In genomic region chr16:69089091-69089912, GRCh38 we compare ENCODE assay signal across 10 cellular contexts. TPM values are rescaled to one million over a fixed set of nuclear protein-coding genes. Genes with fewer than 3 reads are reported as not detected.
DNase-seq lines count a peak whose midpoint lies in the region; FAIRE-seq and TF ChIP-seq lines count a peak whose summit lies in the region.
"Had no signal": no experiment of that assay in that cellular context is flagged by ENCODE, and none has a peak within 500 bp of the region (broad histone marks: within the 10 kb centered on the region; RNA-seq: fewer than 3 reads in every experiment).

No MANE protein-coding gene starts in this region.

- CTCF ChIA-PET in endothelial cell of umbilical vein (lab: Charles Lee), result interaction anchor here (0.9 to 1.8 kb wide), 9 partner anchors 11 to 242 kb away, joined by 3 to 7 read pairs (median 4); partner anchors contain the start of gene HAS3

- H3K79me2 ChIP-seq in OCI-LY3 (ENCODE audit: low read length) (no peaks in the 10 kb centered on the region), endothelial cell of umbilical vein (ENCODE audit: control insufficient read depth, insufficient read depth, low read length) (no peaks in the 10 kb centered on the region)

- TF ChIP-seq CTCF in OCI-LY3 (IDR thresholded peaks at IDR 0.05; ENCODE audit: low read depth, low read length) (no peak), endothelial cell of umbilical vein (IDR thresholded peaks at IDR 0.05; ENCODE audit: extremely low read depth in 1 of 2, insufficient read depth in 1 of 2, low read depth in 1 of 2, low read length in 2 of 2) (no peak)

- DNase-seq in activated effector memory CD4-positive, alpha-beta T cell treated with anti-CD3 and anti-CD28 coated beads, Interleukin-2, amount 50 U/mL, for 16 hours, result peak; percentile 70
- DNase-seq in activated effector memory CD4-positive, alpha-beta T cell treated with Interleukin-2 at 50 U/mL for 16 hours, result no peak
- DNase-seq in endothelial cell of umbilical vein (ENCODE audit: low read depth, low spot score) (peak; percentile 65), superior temporal gyrus (ENCODE audit: extremely low spot score) (peak; percentile 33), COLO668 (lab: John Stamatoyannopoulos, UW; ENCODE audit: unreplicated experiment) (no peak), posterior vena cava (ENCODE audit: low spot score) (no peak), SKM-1 (lab: John Stamatoyannopoulos, UW; ENCODE audit: unreplicated experiment) (no peak)
- DNase-seq: DND-41, midbrain had no signal

- H3K4me1 ChIP-seq in OCI-LY3 (ENCODE audit: low read length) (peaks cover 15% of the 10 kb centered on the region), endothelial cell of umbilical vein (ENCODE audit: control insufficient read depth, extremely low read depth, insufficient read depth, low read length) (peaks cover 5% of the 10 kb centered on the region)

- H3K36me3 ChIP-seq in OCI-LY3 (replicated peaks; ENCODE audit: low read depth, low read length) (peaks cover 11% of the 10 kb centered on the region), endothelial cell of umbilical vein (ENCODE audit: control insufficient read depth in 2 of 2, extremely low read depth in 1 of 2, insufficient read depth in 2 of 2, low read length in 2 of 2) (no peaks in the 10 kb centered on the region)

- H3K27ac ChIP-seq in OCI-LY3 (ENCODE audit: low read length) (no peak overlapping the region), endothelial cell of umbilical vein (ENCODE audit: insufficient read depth, low read depth, low read length) (no peak overlapping the region)

- H2AFZ ChIP-seq in OCI-LY3 (ENCODE audit: low read depth, low read length) (no peak overlapping the region), endothelial cell of umbilical vein (ENCODE audit: low read depth, low read length) (no peak overlapping the region)

- POLR2A ChIA-PET in endothelial cell of umbilical vein (lab: Charles Lee), result no interaction called here

- no peak for TF ChIP-seq POLR2A in endothelial cell of umbilical vein (IDR thresholded peaks at IDR 0.05; ENCODE audit: low read depth, low read length)

- H3K9me3 ChIP-seq in OCI-LY3 (ENCODE audit: insufficient read depth, low read length), result no peaks in the 10 kb centered on the region
- H3K9me3 ChIP-seq in endothelial cell of umbilical vein (replicated peaks; ENCODE audit: control insufficient read depth, insufficient read depth, low read length), result no peaks in the 10 kb centered on the region

- no peaks in the 10 kb centered on the region for H3K9me1 ChIP-seq in endothelial cell of umbilical vein (replicated peaks; ENCODE audit: control insufficient read depth, extremely low read depth, insufficient read depth, low read length)

- H4K20me1 ChIP-seq in OCI-LY3 (ENCODE audit: insufficient read depth, low read length) (no peaks in the 10 kb centered on the region), endothelial cell of umbilical vein (replicated peaks; ENCODE audit: control insufficient read depth, extremely low read depth, insufficient read depth, low read length) (no peaks in the 10 kb centered on the region)

- H3K4me2 ChIP-seq in OCI-LY3 (ENCODE audit: low read length), result peak overlapping the region; percentile 24; the same call in 1 of the 2 replicates
- H3K4me2 ChIP-seq in endothelial cell of umbilical vein (ENCODE audit: insufficient read depth, low read length), result no peak overlapping the region

- dilution Hi-C loops in endothelial cell of umbilical vein (cut with MboI; ENCODE audit: extremely low pct_ligation_motif_present, low sequenced_read_pairs), result no loop called here

- H3K27me3 ChIP-seq in OCI-LY3 (ENCODE audit: low read depth, low read length) (no peaks in the 10 kb centered on the region), endothelial cell of umbilical vein (ENCODE audit: control insufficient read depth in 2 of 2, insufficient read depth in 2 of 2, low read length in 2 of 2) (no peaks in the 10 kb centered on the region)

- H3K9ac ChIP-seq in OCI-LY3 (ENCODE audit: low read length), result no peak overlapping the region
- H3K9ac ChIP-seq in endothelial cell of umbilical vein (replicated peaks; ENCODE audit: extremely low read depth, insufficient read depth, low read length), result no peak overlapping the region

- no peak overlapping the region for H3K4me3 ChIP-seq in OCI-LY3 (ENCODE audit: low read length)
- H3K4me3 ChIP-seq in endothelial cell of umbilical vein (replicated peaks in 1 of 3; ENCODE audit: insufficient read depth in 1 of 3, low read depth in 1 of 3, low read length in 3 of 3), result no peak overlapping the region

- intact Hi-C loops in endothelial cell of umbilical vein (cut with micrococcal nuclease), result no loop called here
- intact Hi-C loops in posterior vena cava (cut with DNase I), result no loop called here

- no peak for FAIRE-seq in endothelial cell of umbilical vein (lab: Jason Lieb, UNC)

- no TSS peak for BruUV-seq in endothelial cell of umbilical vein (replicated peaks; lab: Mats Ljungman, UMichigan)

TF ChIP-seq in endothelial cell of umbilical vein, 7 proteins besides CTCF, POLR2A, EP300 and RAD21:
- TF ChIP-seq MAX (IDR thresholded peaks at IDR 0.05; ENCODE audit: insufficient read depth, insufficient read length), result no peak
- peak; percentile 2 for TF ChIP-seq JUN (IDR thresholded peaks at IDR 0.05; ENCODE audit: borderline replicate concordance, insufficient read depth, insufficient read length, low read depth)

RNA-seq across cellular contexts. Expression of gene HAS3, which starts 16.2 kb away (rescaled TPM):
- 1.8 TPM in 2 replicates for total RNA-seq in endothelial cell of umbilical vein
- polyA plus RNA-seq in endothelial cell of umbilical vein, result 1.5 and 2.3 TPM in 2 replicates
- polyA plus RNA-seq in endothelial cell of umbilical vein (2011; cell fraction: cytosol; rRNA removed), result 1.5 TPM in 2 replicates
- polyA plus RNA-seq in endothelial cell of umbilical vein (2011; cell fraction: nucleus; rRNA removed), result 2.8 and 3.3 TPM in 2 replicates
- 3.7 and 4.3 TPM in 2 replicates for polyA plus RNA-seq in endothelial cell of umbilical vein (2012)
- polyA minus RNA-seq in endothelial cell of umbilical vein, result 3.4 and 5.0 TPM in 2 replicates
- 1.6 TPM for polyA minus RNA-seq in endothelial cell of umbilical vein (2011; cell fraction: cytosol; rRNA and poly(A)+ RNA removed)
- 1.8 TPM in 2 replicates for polyA minus RNA-seq in endothelial cell of umbilical vein (2011; cell fraction: nucleus; rRNA and poly(A)+ RNA removed)
- 1 to 10 TPM in 1 of 2 donors, under 1 TPM in 1; 0.88 to 1.3 TPM for total RNA-seq in posterior vena cava

RNA-seq across cellular contexts. Expression of gene CHTF8, which starts 43.1 kb away (rescaled TPM):
- total RNA-seq in endothelial cell of umbilical vein, result 131 and 139 TPM in 2 replicates
- polyA plus RNA-seq in endothelial cell of umbilical vein, result 118 and 128 TPM in 2 replicates
- 127 and 133 TPM in 2 replicates for polyA plus RNA-seq in endothelial cell of umbilical vein (2011; cell fraction: cytosol; rRNA removed)
- 63.8 and 68.0 TPM in 2 replicates for polyA plus RNA-seq in endothelial cell of umbilical vein (2011; cell fraction: nucleus; rRNA removed)
- polyA plus RNA-seq in endothelial cell of umbilical vein (2012), result 89.0 and 122 TPM in 2 replicates
- polyA minus RNA-seq in endothelial cell of umbilical vein, result 152 and 153 TPM in 2 replicates
- 99.5 TPM for polyA minus RNA-seq in endothelial cell of umbilical vein (2011; cell fraction: cytosol; rRNA and poly(A)+ RNA removed)
- 38.2 and 38.7 TPM in 2 replicates for polyA minus RNA-seq in endothelial cell of umbilical vein (2011; cell fraction: nucleus; rRNA and poly(A)+ RNA removed)
- 10 to 100 TPM; 55.0 to 67.0 TPM for total RNA-seq in posterior vena cava

RNA-seq across cellular contexts. Expression of gene UTP4, which starts 43.1 kb away (rescaled TPM):
- 56.1 and 60.2 TPM in 2 replicates for total RNA-seq in endothelial cell of umbilical vein
- 59.5 and 67.2 TPM in 2 replicates for polyA plus RNA-seq in endothelial cell of umbilical vein
- polyA plus RNA-seq in endothelial cell of umbilical vein (2011; cell fraction: cytosol; rRNA removed), result 52.8 and 58.9 TPM in 2 replicates
- polyA plus RNA-seq in endothelial cell of umbilical vein (2011; cell fraction: nucleus; rRNA removed), result 66.5 and 81.0 TPM in 2 replicates
- polyA plus RNA-seq in endothelial cell of umbilical vein (2012), result 61.6 and 78.5 TPM in 2 replicates
- polyA minus RNA-seq in endothelial cell of umbilical vein, result 108 and 115 TPM in 2 replicates
- polyA minus RNA-seq in endothelial cell of umbilical vein (2011; cell fraction: cytosol; rRNA and poly(A)+ RNA removed), result 61.8 TPM
- polyA minus RNA-seq in endothelial cell of umbilical vein (2011; cell fraction: nucleus; rRNA and poly(A)+ RNA removed), result 30.3 and 44.3 TPM in 2 replicates
- 10 to 100 TPM; 32.8 to 36.9 TPM for total RNA-seq in posterior vena cava

Comparison
In these comparisons a context has a peak if more than half of its experiments do, and no peak if none do; other contexts are left out.
1. DNase-seq: peak in activated effector memory CD4-positive, alpha-beta T cell treated with anti-CD3 and anti-CD28 coated beads, Interleukin-2, amount 50 U/mL, for 16 hours (single experiment), endothelial cell of umbilical vein (single experiment) and superior temporal gyrus (single experiment); none in activated effector memory CD4-positive, alpha-beta T cell treated with Interleukin-2 at 50 U/mL for 16 hours (single experiment), COLO668 (single experiment), posterior vena cava (single experiment) and SKM-1 (single experiment).